40 cellular contexts compared by ENCODE assay signal in the genomic region with DNA sequence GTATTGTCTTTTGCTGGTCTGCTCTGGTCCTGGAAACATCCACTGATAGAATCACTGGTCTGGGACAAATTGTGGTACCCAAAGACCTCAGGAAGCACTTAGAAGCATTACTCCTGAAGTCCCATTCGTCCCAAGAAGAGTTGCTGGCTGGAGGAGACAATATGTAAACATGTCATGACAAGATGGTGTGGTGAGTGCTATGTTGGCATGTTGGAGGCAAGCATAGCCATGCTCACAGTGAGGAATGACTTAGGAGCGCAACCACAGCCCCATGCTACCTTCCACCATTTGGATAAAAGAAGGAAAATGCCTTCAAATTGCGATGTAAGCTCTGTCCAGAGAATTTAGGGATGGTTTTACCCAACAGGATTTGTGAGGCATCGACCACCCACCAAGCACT.
"Had no signal": no experiment of that assay in that cellular context is flagged by ENCODE, and none has a peak within 500 bp of the region (broad histone marks: within the 10 kb centered on the region; RNA-seq: fewer than 3 reads in every experiment).

No MANE protein-coding gene starts in this region.

- H3K4me3 ChIP-seq: adrenal gland, body of pancreas, breast epithelium, cardiac muscle cell had no signal

- H3K4me3 Mint-ChIP-seq: activated B cell treated with CpG ODN at 0.5 μM for 24 hours; activated CD4-positive, alpha-beta memory T cell treated with anti-CD3 and anti-CD28 coated beads for 36 hours; activated CD4-positive, alpha-beta T cell treated with anti-CD3 and anti-CD28 coated beads, Interleukin-2, amount 10 ng/mL, durations not matched to agents 24 days and 14 days; activated CD8-positive, alpha-beta T cell treated with anti-CD3 and anti-CD28 coated beads for 36 hours; activated naive CD4-positive, alpha-beta T cell treated with anti-CD3 and anti-CD28 coated beads for 36 hours; activated naive CD8-positive, alpha-beta T cell treated with anti-CD3 and anti-CD28 coated beads for 36 hours; activated T-cell treated with anti-CD3 and anti-CD28 coated beads, Interleukin-2, amount 50 U/mL, for 4 hours; activated T-cell treated with anti-CD3 and anti-CD28 coated beads, Interleukin-2, amount 50 U/mL, for 72 hours; activated T-helper 1 cell treated with anti-CD3 and anti-CD28 coated beads, Interleukin-12 subunit alpha, Interleukin-12 subunit beta, Interleukin-2, Interleukin-4 antibody, amounts not matched to agents 30 ng/mL and 10 ng/mL and 1 ng/mL, durations not matched to agents 14 hours and 24 hours and 36 hours; activated T-helper 17 cell treated with anti-CD3 and anti-CD28 coated beads, Interleukin-2, amount 50 U/mL, for 72 hours; central memory CD8-positive, alpha-beta T cell; T-helper 1 cell treated with Interleukin-12 subunit alpha and Interleukin-12 subunit beta and Interleukin-4 antibody, amounts not matched to agents 30 μg/mL and 1 μg/mL, for 36 hours; T-helper 2 cell treated with Interferon-gamma antibody and Interleukin-4, amounts not matched to agents 5 μg/mL and 100 μg/mL, for 36 hours had no signal

- H3K27ac ChIP-seq: adrenal gland, body of pancreas, brain microvascular endothelial cell, breast epithelium, cardiac muscle cell, VCaP had no signal

- FAIRE-seq: astrocyte, TTC549 had no signal

- H3K9me3 Mint-ChIP-seq: activated B cell treated with CpG ODN at 0.5 μM for 24 hours; activated CD4-positive, alpha-beta memory T cell treated with anti-CD3 and anti-CD28 coated beads for 36 hours; activated CD4-positive, alpha-beta T cell treated with anti-CD3 and anti-CD28 coated beads, Interleukin-2, amount 10 ng/mL, durations not matched to agents 24 days and 14 days; activated CD8-positive, alpha-beta T cell treated with anti-CD3 and anti-CD28 coated beads for 36 hours; activated naive CD4-positive, alpha-beta T cell treated with anti-CD3 and anti-CD28 coated beads for 36 hours; activated naive CD4-positive, alpha-beta T cell treated with anti-CD3 and anti-CD28 coated beads, Interleukin-2, amount 50 U/mL, for 72 hours; activated naive CD8-positive, alpha-beta T cell treated with anti-CD3 and anti-CD28 coated beads for 36 hours; activated T-cell treated with anti-CD3 and anti-CD28 coated beads, Interleukin-2, amount 50 U/mL, for 4 hours; activated T-cell treated with anti-CD3 and anti-CD28 coated beads, Interleukin-2, amount 50 U/mL, for 72 hours; activated T-helper 1 cell treated with anti-CD3 and anti-CD28 coated beads, Interleukin-12 subunit alpha, Interleukin-12 subunit beta, Interleukin-2, Interleukin-4 antibody, amounts not matched to agents 30 ng/mL and 10 ng/mL and 1 ng/mL, durations not matched to agents 14 hours and 24 hours and 36 hours; activated T-helper 17 cell treated with anti-CD3 and anti-CD28 coated beads, Interleukin-2, amount 50 U/mL, for 72 hours; central memory CD8-positive, alpha-beta T cell; T-helper 1 cell treated with Interleukin-12 subunit alpha and Interleukin-12 subunit beta and Interleukin-4 antibody, amounts not matched to agents 30 μg/mL and 1 μg/mL, for 36 hours; T-helper 2 cell treated with Interferon-gamma antibody and Interleukin-4, amounts not matched to agents 5 μg/mL and 100 μg/mL, for 36 hours had no signal

- H3K27me3 Mint-ChIP-seq: activated CD4-positive, alpha-beta T cell treated with anti-CD3 and anti-CD28 coated beads, Interleukin-2, amount 10 ng/mL, durations not matched to agents 24 days and 14 days had no signal

- DNase-seq: activated B cell treated with CpG ODN at 0.5 μM for 24 hours; activated CD4-positive, alpha-beta memory T cell treated with anti-CD3 and anti-CD28 coated beads for 36 hours; activated CD4-positive, alpha-beta T cell treated with anti-CD3 and anti-CD28 coated beads for 4 hours; activated CD4-positive, alpha-beta T cell treated with anti-CD3 and anti-CD28 coated beads, Interleukin-2, amount 10 ng/mL, durations not matched to agents 24 days and 14 days; activated CD4-positive, alpha-beta T cell treated with anti-CD3 and anti-CD28 coated beads, Interleukin-2, amount 50 U/mL, for 1 hour; activated CD4-positive, alpha-beta T cell treated with anti-CD3 and anti-CD28 coated beads, Interleukin-2, amount 50 U/mL, for 4 hours; activated CD4-positive, CD25-positive, alpha-beta regulatory T cell treated with anti-CD3 and anti-CD28 coated beads, Interleukin-2, amount 50 U/mL, for 72 hours; activated CD8-positive, alpha-beta memory T cell treated with anti-CD3 and anti-CD28 coated beads, Interleukin-2, amount 50 U/mL, for 4 hours; activated CD8-positive, alpha-beta T cell treated with anti-CD3 and anti-CD28 coated beads for 36 hours; activated effector memory CD4-positive, alpha-beta T cell treated with anti-CD3 and anti-CD28 coated beads, Interleukin-2, amount 50 U/mL, for 16 hours; activated gamma-delta T cell treated with Interleukin-2 at 50 U/mL for 16 hours; activated naive CD4-positive, alpha-beta T cell; activated naive CD4-positive, alpha-beta T cell treated with anti-CD3 and anti-CD28 coated beads for 36 hours; activated naive CD4-positive, alpha-beta T cell treated with anti-CD3 and anti-CD28 coated beads, Interleukin-2, amount 50 U/mL, for 16 hours; activated naive CD8-positive, alpha-beta T cell treated with anti-CD3 and anti-CD28 coated beads for 36 hours; activated T-cell treated with anti-CD3 and anti-CD28 coated beads for 4 hours; activated T-cell treated with anti-CD3 and anti-CD28 coated beads, Interleukin-2, amount 50 U/mL, for 1 hour; activated T-cell treated with anti-CD3 and anti-CD28 coated beads, Interleukin-2, amount 50 U/mL, for 4 hours; activated T-cell treated with anti-CD3 and anti-CD28 coated beads, Interleukin-2, amount 50 U/mL, for 72 hours; adrenal gland; amniotic stem cell; aorta; body of pancreas; brain microvascular endothelial cell; caudate nucleus; cerebellar nuclear complex; T-helper 1 cell; T-helper 2 cell; T-helper 9 cell had no signal

- H3K36me3 Mint-ChIP-seq: activated CD4-positive, alpha-beta memory T cell treated with anti-CD3 and anti-CD28 coated beads for 36 hours; activated naive CD4-positive, alpha-beta T cell treated with anti-CD3 and anti-CD28 coated beads, Interleukin-2, amount 50 U/mL, for 72 hours; activated naive CD8-positive, alpha-beta T cell treated with anti-CD3 and anti-CD28 coated beads for 36 hours had no signal

- H3K4me1 Mint-ChIP-seq: activated B cell treated with CpG ODN at 0.5 μM for 24 hours; activated CD4-positive, alpha-beta T cell treated with anti-CD3 and anti-CD28 coated beads, Interleukin-2, amount 10 ng/mL, durations not matched to agents 24 days and 14 days; activated naive CD8-positive, alpha-beta T cell treated with anti-CD3 and anti-CD28 coated beads for 36 hours; activated T-helper 17 cell treated with anti-CD3 and anti-CD28 coated beads, Interleukin-2, amount 50 U/mL, for 72 hours; central memory CD8-positive, alpha-beta T cell had no signal

- H3K36me3 ChIP-seq: adrenal gland, brain microvascular endothelial cell, breast epithelium, cardiac muscle cell had no signal

- H3K4me1 ChIP-seq: adrenal gland, body of pancreas, breast epithelium had no signal

- H3K9me3 ChIP-seq: adrenal gland, body of pancreas, breast epithelium had no signal

- H3K27ac Mint-ChIP-seq: activated B cell treated with CpG ODN at 0.5 μM for 24 hours; activated CD4-positive, alpha-beta memory T cell treated with anti-CD3 and anti-CD28 coated beads for 36 hours; activated CD4-positive, alpha-beta T cell treated with anti-CD3 and anti-CD28 coated beads, Interleukin-2, amount 10 ng/mL, durations not matched to agents 24 days and 14 days; activated CD8-positive, alpha-beta T cell treated with anti-CD3 and anti-CD28 coated beads for 36 hours; activated naive CD4-positive, alpha-beta T cell treated with anti-CD3 and anti-CD28 coated beads for 36 hours; activated naive CD4-positive, alpha-beta T cell treated with anti-CD3 and anti-CD28 coated beads, Interleukin-2, amount 50 U/mL, for 72 hours; activated naive CD8-positive, alpha-beta T cell treated with anti-CD3 and anti-CD28 coated beads for 36 hours; activated T-cell treated with anti-CD3 and anti-CD28 coated beads, Interleukin-2, amount 50 U/mL, for 72 hours; activated T-helper 1 cell treated with anti-CD3 and anti-CD28 coated beads, Interleukin-12 subunit alpha, Interleukin-12 subunit beta, Interleukin-2, Interleukin-4 antibody, amounts not matched to agents 30 ng/mL and 10 ng/mL and 1 ng/mL, durations not matched to agents 14 hours and 24 hours and 36 hours; activated T-helper 17 cell treated with anti-CD3 and anti-CD28 coated beads, Interleukin-2, amount 50 U/mL, for 72 hours; T-helper 1 cell treated with Interleukin-12 subunit alpha and Interleukin-12 subunit beta and Interleukin-4 antibody, amounts not matched to agents 30 μg/mL and 1 μg/mL, for 36 hours; T-helper 2 cell treated with Interferon-gamma antibody and Interleukin-4, amounts not matched to agents 5 μg/mL and 100 μg/mL, for 36 hours had no signal

- H3K27me3 ChIP-seq: adrenal gland, body of pancreas, brain microvascular endothelial cell, breast epithelium, cardiac muscle cell had no signal
